14 cellular contexts compared by ENCODE assay signal in genomic region chr6:11270030-11271027, GRCh38. TPM values are rescaled to one million over a fixed set of nuclear protein-coding genes. Genes with fewer than 3 reads are reported as not detected.
DNase-seq lines count a peak whose midpoint lies in the region; ATAC-seq and TF ChIP-seq lines count a peak whose summit lies in the region.
"Had no signal": no experiment of that assay in that cellular context is flagged by ENCODE, and none has a peak within 500 bp of the region (broad histone marks: within the 10 kb centered on the region; RNA-seq: fewer than 3 reads in every experiment).

No MANE protein-coding gene starts in this region.

- CTCF ChIA-PET in HEK293T (lab: Yijun Ruan, JAX) = interaction anchor here (0.6 to 2.1 kb wide), 4 partner anchors 28 to 226 kb away, joined by 3 to 6 read pairs (median 4); no protein-coding TSS in a partner anchor
- CTCF ChIA-PET in PC-3 (lab: Charles Lee) = no interaction called here
- CTCF ChIA-PET in MCF 10A (lab: Yijun Ruan, JAX) = interaction anchor here (0.7 kb wide), 1 partner anchor 100 kb away, joined by 3 read pairs; no protein-coding TSS in a partner anchor

- POLR2A ChIA-PET in HEK293T (lab: Yijun Ruan, JAX) (interaction anchor here (0.7 kb wide), 3 partner anchors 27 to 1536 kb away, joined by 3 read pairs; no protein-coding TSS in a partner anchor), PC-3 (lab: Charles Lee; ENCODE audit: unreplicated experiment) (no interaction called here), MCF 10A (lab: Yijun Ruan, JAX) (no interaction called here)

- H3K27ac ChIP-seq in PC-3 (ENCODE audit: low read length) = no peak overlapping the region

- H3K9me3 ChIP-seq in PC-3 (ENCODE audit: low read length) = no peaks in the 10 kb centered on the region

- no peaks in the 10 kb centered on the region for H3K27me3 ChIP-seq in PC-3 (ENCODE audit: low read length)

- H3K36me3 ChIP-seq in PC-3 (ENCODE audit: low read depth, low read length) = no peaks in the 10 kb centered on the region

- no peak for TF ChIP-seq CTCF in PC-3 (conservative IDR thresholded peaks at IDR 0.05; ENCODE audit: low read depth, low read length)
- TF ChIP-seq CTCF in MCF 10A (IDR thresholded peaks at IDR 0.05; ENCODE audit: unreplicated experiment) = no peak

- ATAC-seq in left cardiac atrium (peak; percentile 63 to 93), PC-3 (no peak)
- ATAC-seq: naive thymus-derived CD4-positive, alpha-beta T cell had no signal

- no peaks in the 10 kb centered on the region for H3K36me3 Mint-ChIP-seq in MCF 10A (ENCODE audit: insufficient read depth, unreplicated experiment)

- H3K27ac Mint-ChIP-seq in MCF 10A (ENCODE audit: low read depth, unreplicated experiment) = no peak overlapping the region
- H3K27ac Mint-ChIP-seq: activated naive CD8-positive, alpha-beta T cell; naive thymus-derived CD4-positive, alpha-beta T cell had no signal

- no peak overlapping the region for H3K4me3 ChIP-seq in PC-3 (ENCODE audit: low read length)

- no peaks in the 10 kb centered on the region for H3F3A ChIP-seq in PC-3 (ENCODE audit: low read length, unreplicated experiment)

- no peaks in the 10 kb centered on the region for H3K9me3 Mint-ChIP-seq in MCF 10A (ENCODE audit: unreplicated experiment)

- DNase-seq in HEK293T (ENCODE audit: extremely low spot score) = peak; percentile 71
- DNase-seq in NCI-H748 (lab: John Stamatoyannopoulos, UW; ENCODE audit: unreplicated experiment) = peak; percentile 90
- DNase-seq in left cardiac atrium = peak; percentile 72
- peak; percentile 46 for DNase-seq in renal cortical epithelial cell (ENCODE audit: low read depth)
- DNase-seq in germinal center (ENCODE audit: low spot score) = no peak
- DNase-seq in PC-3 = no peak
- no peak for DNase-seq in MCF 10A (ENCODE audit: unreplicated experiment)
- DNase-seq: activated CD4-positive, alpha-beta T cell treated with anti-CD3 and anti-CD28 coated beads, Interleukin-2, amount 50 U/mL, for 4 hours; effector CD4-positive, alpha-beta T cell; EL; KBM-7; naive thymus-derived CD4-positive, alpha-beta T cell; NCI-H526 had no signal

- no peak overlapping the region for H3K9ac ChIP-seq in PC-3 (ENCODE audit: low read length)

- BruUV-seq in PC-3 (replicated peaks; lab: Mats Ljungman, UMichigan) = no TSS peak
- BruUV-seq in MCF 10A (replicated peaks; lab: Mats Ljungman, UMichigan) = no TSS peak

- H4K20me1 ChIP-seq in PC-3 (ENCODE audit: low read length) = no peaks in the 10 kb centered on the region

- H3K4me1 ChIP-seq in PC-3 (ENCODE audit: insufficient read depth, low read length) = peaks cover 28% of the 10 kb centered on the region

- H3K4me3 Mint-ChIP-seq in MCF 10A (ENCODE audit: unreplicated experiment) = no peak overlapping the region
- H3K4me3 Mint-ChIP-seq: activated naive CD8-positive, alpha-beta T cell; naive thymus-derived CD4-positive, alpha-beta T cell had no signal

- H3K79me2 ChIP-seq in PC-3 (ENCODE audit: low read length) = no peaks in the 10 kb centered on the region

- H2AFZ ChIP-seq in PC-3 (ENCODE audit: low read length) = no peak overlapping the region

- no peaks in the 10 kb centered on the region for H3K9me2 ChIP-seq in PC-3 (replicated peaks; ENCODE audit: low read length)

- no peak overlapping the region for H3K4me2 ChIP-seq in PC-3 (ENCODE audit: low read length)

- H3K27me3 Mint-ChIP-seq in MCF 10A (ENCODE audit: insufficient read depth, unreplicated experiment) = no peaks in the 10 kb centered on the region
- H3K27me3 Mint-ChIP-seq: activated naive CD8-positive, alpha-beta T cell; naive thymus-derived CD4-positive, alpha-beta T cell had no signal

- no peaks in the 10 kb centered on the region for H3K4me1 Mint-ChIP-seq in MCF 10A (ENCODE audit: insufficient read depth, unreplicated experiment)

- intact Hi-C loops in left cardiac atrium (cut with DNase I) (no loop called here), PC-3 (cut with micrococcal nuclease) (loop anchor here (5.0 kb wide), 1 partner anchor 47 kb away; no protein-coding TSS in a partner anchor), MCF 10A (cut with micrococcal nuclease) (no loop called here)

TF ChIP-seq in HEK293T, 16 proteins besides CTCF, POLR2A, EP300 and RAD21:
- TF ChIP-seq ZNF384 (IDR thresholded peaks at IDR 0.05) (peak; percentile 96), NFRKB (IDR thresholded peaks at IDR 0.05) (no peak), CTBP1 (IDR thresholded peaks at IDR 0.05; ENCODE audit: borderline replicate concordance) (peak; percentile 95), SUZ12 (IDR thresholded peaks at IDR 0.05) (no peak), SP1 (IDR thresholded peaks at IDR 0.05) (no peak), L3MBTL2 (conservative IDR thresholded peaks at IDR 0.05) (no peak), FOXK2 (IDR thresholded peaks at IDR 0.05) (0 out of 2 replicates have a peak, but pooled peaks have one; percentile 29), FOXA1 (IDR thresholded peaks at IDR 0.05) (no peak), LEF1 (IDR thresholded peaks at IDR 0.05; ENCODE audit: borderline replicate concordance) (no peak), HDGF (IDR thresholded peaks at IDR 0.05; ENCODE audit: borderline replicate concordance) (no peak), BHLHE40 (IDR thresholded peaks at IDR 0.05; ENCODE audit: borderline replicate concordance) (no peak), PKNOX1 (IDR thresholded peaks at IDR 0.05) (peak; percentile 87), ARNT (IDR thresholded peaks at IDR 0.05) (peak; percentile 67; the same call in 1 of the 2 replicates), TARDBP (IDR thresholded peaks at IDR 0.05) (no peak), ELF4 (IDR thresholded peaks at IDR 0.05) (no peak), FOXM1 (IDR thresholded peaks at IDR 0.05; ENCODE audit: borderline replicate concordance) (no peak)

RNA-seq across cellular contexts. Expression of gene NEDD9, which starts 37.9 kb away (rescaled TPM):
- total RNA-seq in left cardiac atrium = 10 to 100 TPM; 34.0 to 42.9 TPM
- total RNA-seq in renal cortical epithelial cell = 86.7 and 131 TPM in 2 replicates
- 12.1 and 13.9 TPM in 2 replicates for total RNA-seq in PC-3 (2014; rRNA removed)
- total RNA-seq in MCF 10A (2022) = 2.2 and 4.4 TPM in 2 replicates

Comparison
In these comparisons a context has a peak if more than half of its experiments do, and no peak if none do; other contexts are left out.
1. DNase-seq: peak in HEK293T (single experiment), NCI-H748 (single experiment), left cardiac atrium (single experiment) and renal cortical epithelial cell (single experiment); none in germinal center (single experiment), PC-3 (single experiment) and MCF 10A (single experiment).